Comparison of ENCODE assay signal across 28 cellular contexts in the genomic region with DNA sequence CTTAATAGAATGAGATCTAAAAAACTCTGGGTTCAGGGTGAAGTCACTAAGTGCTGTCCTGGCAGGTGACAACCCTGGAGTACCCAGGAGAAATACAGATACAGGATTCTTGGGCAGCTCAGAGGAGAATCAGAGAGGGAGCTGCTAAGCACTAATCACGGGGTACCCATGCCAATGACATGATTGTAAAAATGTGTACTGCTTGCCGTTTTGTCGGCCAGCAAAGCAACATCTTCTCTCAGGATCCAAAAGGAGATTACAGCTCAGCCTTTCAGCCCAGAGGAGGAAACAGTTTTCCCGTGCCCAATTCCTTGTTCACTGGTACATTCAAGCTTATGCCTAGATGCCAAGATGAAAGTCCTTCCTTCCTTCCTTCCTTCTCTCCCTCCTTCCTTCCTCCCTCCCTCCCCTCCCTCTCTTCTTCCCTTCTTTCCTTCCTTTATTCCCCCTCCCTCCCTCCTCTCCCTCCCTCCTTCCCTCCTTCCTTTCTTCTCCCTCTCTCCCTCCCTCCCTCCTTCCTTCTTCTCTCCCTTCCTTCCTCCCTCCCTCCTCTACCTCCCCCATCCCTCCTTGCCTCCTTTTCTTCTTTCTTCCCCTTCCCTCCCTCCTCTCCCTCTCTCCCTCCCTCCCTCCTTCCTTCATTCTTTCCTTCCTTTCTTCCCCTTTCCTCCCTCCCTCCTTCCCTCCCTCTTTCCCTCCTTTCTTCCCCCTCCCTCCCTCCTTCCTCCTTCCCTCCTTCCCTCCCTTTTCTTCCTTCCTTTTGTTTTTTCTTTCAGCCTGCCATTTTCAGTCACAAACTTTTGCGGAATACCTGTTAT.
"Had no signal": no experiment of that assay in that cellular context is flagged by ENCODE, and none has a peak within 500 bp of the region (broad histone marks: within the 10 kb centered on the region; RNA-seq: fewer than 3 reads in every experiment).

No MANE protein-coding gene starts in this region.

- ATAC-seq: activated CD4-positive, alpha-beta T cell treated with anti-CD3 and anti-CD28 coated beads for 36 hours; activated CD8-positive, alpha-beta T cell treated with anti-CD3 and anti-CD28 coated beads for 36 hours; activated naive CD8-positive, alpha-beta T cell treated with anti-CD3 and anti-CD28 coated beads, Interleukin-2, amount 50 U/mL, for 24 hours; activated T-cell treated with anti-CD3 and anti-CD28 coated beads, Interleukin-2, amount 50 U/mL, for 4 hours; activated T-helper 17 cell treated with anti-CD3 and anti-CD28 coated beads, Interleukin-2, amount 50 U/mL, for 72 hours; esophagus mucosa; gastroesophageal sphincter; heart right ventricle had no signal

- H3K79me2 ChIP-seq: hepatocyte had no signal

- H3K36me3 ChIP-seq: adrenal gland, ascending aorta, breast epithelium, cardiac muscle cell, colonic mucosa, gastroesophageal sphincter, heart right ventricle had no signal

- H3K4me2 ChIP-seq: hepatocyte had no signal

- H3K9me3 ChIP-seq: adrenal gland, ascending aorta, breast epithelium, colonic mucosa, gastroesophageal sphincter, heart right ventricle had no signal

- H3K4me3 ChIP-seq: adrenal gland, ascending aorta, breast epithelium, cardiac muscle cell, colonic mucosa, gastroesophageal sphincter, heart right ventricle, hepatocyte had no signal

- DNase-seq: activated CD4-positive, alpha-beta T cell treated with anti-CD3 and anti-CD28 coated beads for 36 hours; activated CD4-positive, alpha-beta T cell treated with anti-CD3 and anti-CD28 coated beads, Interleukin-2, amount 10 ng/mL, durations not matched to agents 7 days and 5 days; activated CD4-positive, alpha-beta T cell treated with anti-CD3 and anti-CD28 coated beads, Interleukin-2, amount 50 U/mL, for 48 hours; activated CD4-positive, CD25-positive, alpha-beta regulatory T cell; activated CD4-positive, CD25-positive, alpha-beta regulatory T cell treated with anti-CD3 and anti-CD28 coated beads, Interleukin-2, amount 50 U/mL, for 72 hours; activated CD8-positive, alpha-beta memory T cell treated with anti-CD3 and anti-CD28 coated beads for 24 hours; activated CD8-positive, alpha-beta T cell treated with anti-CD3 and anti-CD28 coated beads for 36 hours; activated effector memory CD4-positive, alpha-beta T cell treated with anti-CD3 and anti-CD28 coated beads, Interleukin-2, amount 50 U/mL, for 16 hours; activated naive CD4-positive, alpha-beta T cell treated with anti-CD3 and anti-CD28 coated beads for 36 hours; activated naive CD8-positive, alpha-beta T cell treated with anti-CD3 and anti-CD28 coated beads for 36 hours; activated naive CD8-positive, alpha-beta T cell treated with anti-CD3 and anti-CD28 coated beads, Interleukin-2, amount 50 U/mL, for 24 hours; activated T-cell treated with anti-CD3 and anti-CD28 coated beads, Interleukin-2, amount 50 U/mL, for 4 hours; adrenal gland; central memory CD4-positive, alpha-beta T cell; cerebellar nuclear complex; colonic mucosa; effector memory CD4-positive, alpha-beta T cell; endodermal cell; foreskin melanocyte; heart right ventricle; T-helper 2 cell had no signal

- H3K27ac ChIP-seq: adrenal gland, ascending aorta, breast epithelium, cardiac muscle cell, colonic mucosa, gastroesophageal sphincter, heart right ventricle, hepatocyte had no signal

- H3K27me3 ChIP-seq: ascending aorta had no signal

- H2AFZ ChIP-seq: hepatocyte had no signal

- H3K4me1 ChIP-seq: adrenal gland, breast epithelium, colonic mucosa had no signal
